ENCODE assay signal across 24 cellular contexts in the genomic region with DNA sequence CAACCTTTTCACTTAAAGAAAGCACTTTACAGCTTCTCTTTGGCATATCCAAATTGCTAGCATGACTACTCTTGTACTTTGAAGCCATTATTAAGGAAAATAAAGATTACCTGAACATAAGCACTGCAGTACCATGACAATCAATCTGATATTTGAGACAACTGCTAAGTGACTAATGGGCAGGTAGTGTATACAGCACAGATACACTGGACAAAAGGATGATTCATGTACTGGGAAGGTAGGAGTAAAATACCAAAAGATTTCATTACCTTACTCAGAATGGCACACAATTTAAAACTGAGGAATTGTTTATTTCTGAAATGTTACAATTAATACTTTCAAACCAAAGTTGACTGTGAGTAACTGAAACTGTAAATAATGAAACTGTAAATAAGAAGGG.
"Had no signal": no experiment of that assay in that cellular context is flagged by ENCODE, and none has a peak within 500 bp of the region (broad histone marks: within the 10 kb centered on the region; RNA-seq: fewer than 3 reads in every experiment).

No MANE protein-coding gene starts in this region.

- H2AFZ ChIP-seq: PC-9 had no signal

- H3K4me3 ChIP-seq: PC-9, SK-N-MC had no signal

- H3K4me3 Mint-ChIP-seq: activated CD8-positive, alpha-beta T cell treated with anti-CD3 and anti-CD28 coated beads for 36 hours; activated naive CD4-positive, alpha-beta T cell treated with anti-CD3 and anti-CD28 coated beads, Interleukin-2, amount 10 ng/mL, durations not matched to agents 7 days and 5 days; activated naive CD8-positive, alpha-beta T cell treated with anti-CD3 and anti-CD28 coated beads for 36 hours; activated T-cell treated with anti-CD3 and anti-CD28 coated beads, Interleukin-2, amount 50 U/mL, for 72 hours; IgD-negative memory B cell; T-cell had no signal

- H3K27ac ChIP-seq: PC-9, SK-N-MC, WERI-Rb-1 had no signal

- ATAC-seq: activated CD8-positive, alpha-beta T cell treated with anti-CD3 and anti-CD28 coated beads for 36 hours; activated T-cell treated with anti-CD3 and anti-CD28 coated beads, Interleukin-2, amount 50 U/mL, for 72 hours; Right ventricle myocardium inferior; T-cell had no signal

- H3K27me3 Mint-ChIP-seq: activated CD8-positive, alpha-beta T cell treated with anti-CD3 and anti-CD28 coated beads for 36 hours; activated naive CD4-positive, alpha-beta T cell treated with anti-CD3 and anti-CD28 coated beads, Interleukin-2, amount 10 ng/mL, durations not matched to agents 7 days and 5 days; activated naive CD8-positive, alpha-beta T cell treated with anti-CD3 and anti-CD28 coated beads for 36 hours; IgD-negative memory B cell; T-cell had no signal

- H3K27ac Mint-ChIP-seq: activated CD8-positive, alpha-beta T cell treated with anti-CD3 and anti-CD28 coated beads for 36 hours; activated naive CD4-positive, alpha-beta T cell treated with anti-CD3 and anti-CD28 coated beads, Interleukin-2, amount 10 ng/mL, durations not matched to agents 7 days and 5 days; activated naive CD8-positive, alpha-beta T cell treated with anti-CD3 and anti-CD28 coated beads for 36 hours; activated T-cell treated with anti-CD3 and anti-CD28 coated beads, Interleukin-2, amount 50 U/mL, for 72 hours; activated T-helper 2 cell treated with anti-CD3 and anti-CD28 coated beads, Interferon-gamma antibody, Interleukin-2, Interleukin-4, amounts not matched to agents 10 μg/mL and 5 μg/mL and 100 μg/mL, durations not matched to agents 14 hours and 24 hours and 36 hours; IgD-negative memory B cell; T-cell had no signal

- H3K36me3 Mint-ChIP-seq: activated naive CD4-positive, alpha-beta T cell treated with anti-CD3 and anti-CD28 coated beads, Interleukin-2, amount 10 ng/mL, durations not matched to agents 7 days and 5 days; activated naive CD8-positive, alpha-beta T cell treated with anti-CD3 and anti-CD28 coated beads for 36 hours; T-cell had no signal

- DNase-seq: activated CD4-positive, alpha-beta T cell treated with anti-CD3 and anti-CD28 coated beads for 4 hours; activated CD8-positive, alpha-beta memory T cell treated with anti-CD3 and anti-CD28 coated beads, Interleukin-2, amount 50 U/mL, for 4 hours; activated CD8-positive, alpha-beta T cell treated with anti-CD3 and anti-CD28 coated beads for 36 hours; activated gamma-delta T cell treated with Interleukin-2 at 50 U/mL for 16 hours; activated naive CD4-positive, alpha-beta T cell treated with anti-CD3 and anti-CD28 coated beads, Interleukin-2, amount 10 ng/mL, durations not matched to agents 7 days and 5 days; activated naive CD8-positive, alpha-beta T cell treated with anti-CD3 and anti-CD28 coated beads for 36 hours; activated T-cell treated with anti-CD3 and anti-CD28 coated beads, Interleukin-2, amount 50 U/mL, for 72 hours; anterior cingulate cortex; central memory CD4-positive, alpha-beta T cell; KG1; MM.1S; NCI-H146; NCI-H187 treated with DMSO at 0.1 percent for 48 hours; NCI-H2081 treated with DMSO at 0.1 percent for 48 hours; NCI-H2171 treated with DMSO at 0.1 percent for 48 hours; NCI-H510A treated with DMSO at 0.1 percent for 48 hours; NCI-H69; PC-9; T-cell; WERI-Rb-1 had no signal

- H3K36me3 ChIP-seq: WERI-Rb-1 had no signal

- H3K4me1 Mint-ChIP-seq: activated naive CD4-positive, alpha-beta T cell treated with anti-CD3 and anti-CD28 coated beads, Interleukin-2, amount 10 ng/mL, durations not matched to agents 7 days and 5 days; activated naive CD8-positive, alpha-beta T cell treated with anti-CD3 and anti-CD28 coated beads for 36 hours; IgD-negative memory B cell; T-cell had no signal

- H3K4me2 ChIP-seq: PC-9 had no signal
